In genomic region chr13:87403748-87404432, GRCh38 we compare ENCODE assay signal across 21 cellular contexts.
"Had no signal": no experiment of that assay in that cellular context is flagged by ENCODE, and none has a peak within 500 bp of the region (broad histone marks: within the 10 kb centered on the region; RNA-seq: fewer than 3 reads in every experiment).

No MANE protein-coding gene starts in this region.

- H3K27me3 ChIP-seq: dorsolateral prefrontal cortex, esophagus muscularis mucosa, foreskin keratinocyte, heart right ventricle had no signal

- ATAC-seq: foreskin keratinocyte, heart right ventricle, left cardiac atrium, lower lobe of right lung, mucosa of descending colon had no signal

- H3K27ac ChIP-seq: coronary artery, dorsolateral prefrontal cortex, esophagus muscularis mucosa, foreskin keratinocyte, heart right ventricle, left ventricle myocardium inferior, lower lobe of right lung had no signal

- H3K4me3 ChIP-seq: coronary artery, dorsolateral prefrontal cortex, esophagus muscularis mucosa, heart right ventricle, left ventricle myocardium inferior, lower lobe of right lung, mucosa of descending colon had no signal

- FAIRE-seq: colon, endothelial cell of umbilical vein, frontal cortex, islet of Langerhans, keratinocyte had no signal

- H3K9me3 ChIP-seq: esophagus muscularis mucosa, left ventricle myocardium inferior, lower lobe of right lung, mucosa of descending colon had no signal

- DNase-seq: dermis blood vessel endothelial cell; dorsolateral prefrontal cortex; effector CD4-positive, alpha-beta T cell; effector memory CD4-positive, alpha-beta T cell; foreskin keratinocyte; glutamatergic neuron; head of caudate nucleus; heart right ventricle; hippocampal formation; left cardiac atrium; left ventricle myocardium inferior; lower lobe of right lung; mesenchymal stem cell; mucosa of descending colon had no signal

- H3K36me3 ChIP-seq: esophagus muscularis mucosa, heart right ventricle, left ventricle myocardium inferior, lower lobe of right lung had no signal

- H3K4me1 ChIP-seq: esophagus muscularis mucosa, foreskin keratinocyte, heart right ventricle, left ventricle myocardium inferior, lower lobe of right lung had no signal
